Comparison of ENCODE assay signal across 16 cellular contexts in genomic region chr1:36419569-36419968, GRCh38. TPM values are rescaled to one million over a fixed set of nuclear protein-coding genes. Genes with fewer than 3 reads are reported as not detected.
DNase-seq lines count a peak whose midpoint lies in the region; ATAC-seq and TF ChIP-seq lines count a peak whose summit lies in the region.
"Had no signal": no experiment of that assay in that cellular context is flagged by ENCODE, and none has a peak within 500 bp of the region (broad histone marks: within the 10 kb centered on the region; RNA-seq: fewer than 3 reads in every experiment).

No MANE protein-coding gene starts in this region.

- H3K4me1 Mint-ChIP-seq in activated T-cell treated with anti-CD3 and anti-CD28 coated beads, Interleukin-2, amount 50 U/mL, for 72 hours (ENCODE audit: low read depth), result peaks cover 14% of the 10 kb centered on the region
- peaks cover 12% of the 10 kb centered on the region for H3K4me1 Mint-ChIP-seq in type B pancreatic cell (ENCODE audit: unreplicated experiment)
- H3K4me1 Mint-ChIP-seq in endothelial cell (ENCODE audit: unreplicated experiment), result peaks cover 9% of the 10 kb centered on the region

- H3K36me3 Mint-ChIP-seq in activated T-cell treated with anti-CD3 and anti-CD28 coated beads, Interleukin-2, amount 50 U/mL, for 72 hours (ENCODE audit: insufficient read depth in 2 of 2), result peaks cover 0 to 1% of the 10 kb centered on the region in 2 donors
- peaks cover 16% of the 10 kb centered on the region for H3K36me3 Mint-ChIP-seq in type B pancreatic cell
- no peaks in the 10 kb centered on the region for H3K36me3 Mint-ChIP-seq in endothelial cell (ENCODE audit: low read depth, unreplicated experiment)
- H3K36me3 Mint-ChIP-seq: IgD-negative memory B cell had no signal

- peak overlapping the region; percentile 86 for H3K27ac ChIP-seq in neutrophil
- H3K27ac ChIP-seq: 22Rv1 had no signal

- H3K9me3 Mint-ChIP-seq in activated T-cell treated with anti-CD3 and anti-CD28 coated beads, Interleukin-2, amount 50 U/mL, for 72 hours, result no peaks in the 10 kb centered on the region
- H3K9me3 Mint-ChIP-seq in type B pancreatic cell (no peaks in the 10 kb centered on the region), endothelial cell (ENCODE audit: unreplicated experiment) (no peaks in the 10 kb centered on the region)
- H3K9me3 Mint-ChIP-seq: CD4-positive, alpha-beta T cell; HFFc6; IgD-negative memory B cell had no signal

- DNase-seq in activated T-cell treated with anti-CD3 and anti-CD28 coated beads, Interleukin-2, amount 50 U/mL, for 72 hours, result no peak
- no peak for DNase-seq in activated T-cell treated with anti-CD3 and anti-CD28 coated beads, Interleukin-2, amount 50 U/mL, for 48 hours
- peak; percentile 43 for DNase-seq in choroid plexus epithelial cell (ENCODE audit: low read depth)
- no peak for DNase-seq in type B pancreatic cell (ENCODE audit: extremely low spot score, unreplicated experiment)
- DNase-seq in GOT3 (lab: John Stamatoyannopoulos, UW), result no peak
- DNase-seq in endothelial cell (ENCODE audit: low spot score), result no peak
- DNase-seq in activated CD4-positive, alpha-beta T cell treated with anti-CD3 and anti-CD28 coated beads for 1 hour, result no peak
- DNase-seq: BE2C; CD4-positive, alpha-beta T cell; HFFc6; MV-4-11; NCI-H187 treated with DMSO at 0.1 percent for 48 hours; NK-92 treated with Interleukin-12 subunit alpha and Interleukin-12 subunit beta, amount 100 ng/mL, for 24 hours had no signal

- no peak overlapping the region for H3K4me3 ChIP-seq in choroid plexus epithelial cell (ENCODE audit: low read depth, low read length)
- H3K4me3 ChIP-seq in neutrophil (ENCODE audit: low read depth in 1 of 2, low read length in 1 of 2), result no peak overlapping the region

- no peak for ATAC-seq in activated T-cell treated with anti-CD3 and anti-CD28 coated beads, Interleukin-2, amount 50 U/mL, for 72 hours (replicated peaks in 1 of 2)

- no peaks in the 10 kb centered on the region for H3K27me3 Mint-ChIP-seq in activated T-cell treated with anti-CD3 and anti-CD28 coated beads, Interleukin-2, amount 50 U/mL, for 72 hours (ENCODE audit: low read depth)
- H3K27me3 Mint-ChIP-seq in type B pancreatic cell (no peaks in the 10 kb centered on the region), endothelial cell (ENCODE audit: unreplicated experiment) (no peaks in the 10 kb centered on the region)
- H3K27me3 Mint-ChIP-seq: CD4-positive, alpha-beta T cell; IgD-negative memory B cell had no signal

- H3K9me3 ChIP-seq in neutrophil, result no peaks in the 10 kb centered on the region
- H3K9me3 ChIP-seq: BE2C had no signal

- peak overlapping the region; percentile 77 for H3K27ac Mint-ChIP-seq in activated T-cell treated with anti-CD3 and anti-CD28 coated beads, Interleukin-2, amount 50 U/mL, for 72 hours
- H3K27ac Mint-ChIP-seq in type B pancreatic cell (peak overlapping the region; percentile 3), endothelial cell (ENCODE audit: unreplicated experiment) (no peak overlapping the region)
- H3K27ac Mint-ChIP-seq: HFFc6, IgD-negative memory B cell had no signal

- H3K27me3 ChIP-seq in neutrophil, result no peaks in the 10 kb centered on the region
- H3K27me3 ChIP-seq: BE2C had no signal

- no peaks in the 10 kb centered on the region for H3K36me3 ChIP-seq in neutrophil
- H3K36me3 ChIP-seq: BE2C had no signal

- H3K4me1 ChIP-seq in neutrophil (ENCODE audit: control insufficient read depth in 1 of 2, insufficient read depth in 1 of 2, low read depth in 1 of 2, low read length in 1 of 2), result peaks cover 45 to 49% of the 10 kb centered on the region in 2 experiments
- H3K4me1 ChIP-seq: BE2C had no signal

- TF ChIP-seq CTCF in choroid plexus epithelial cell (conservative IDR thresholded peaks at IDR 0.05; ENCODE audit: low read depth, low read length), result no peak
- TF ChIP-seq CTCF in neutrophil (IDR thresholded peaks at IDR 0.05), result no peak
- no peak for TF ChIP-seq CTCF in type B pancreatic cell (conservative IDR thresholded peaks at IDR 0.05)
- no peak for TF ChIP-seq CTCF in endothelial cell (IDR thresholded peaks at IDR 0.05; ENCODE audit: unreplicated experiment)

- no peak overlapping the region for H3K4me3 Mint-ChIP-seq in activated T-cell treated with anti-CD3 and anti-CD28 coated beads, Interleukin-2, amount 50 U/mL, for 72 hours
- H3K4me3 Mint-ChIP-seq in type B pancreatic cell (no peak overlapping the region), endothelial cell (ENCODE audit: unreplicated experiment) (no peak overlapping the region)
- H3K4me3 Mint-ChIP-seq: HFFc6, IgD-negative memory B cell had no signal

RNA-seq across cellular contexts. Expression of gene LSM10, which starts 21.9 kb away (rescaled TPM):
- 10 to 100 TPM; 56.5 to 66.2 TPM for total RNA-seq in activated T-cell treated with anti-CD3 and anti-CD28 coated beads, Interleukin-2, amount 50 U/mL, for 72 hours
- total RNA-seq in type B pancreatic cell (ENCODE audit: low replicate concordance) (32.3 and 36.4 TPM in 2 replicates), endothelial cell (ENCODE audit: unreplicated experiment) (22.3 TPM)

RNA-seq across cellular contexts. Expression of gene OSCP1, which starts 30.7 kb away (rescaled TPM):
- total RNA-seq in activated T-cell treated with anti-CD3 and anti-CD28 coated beads, Interleukin-2, amount 50 U/mL, for 72 hours, result 1 to 10 TPM; 1.4 to 2.1 TPM
- total RNA-seq in type B pancreatic cell (ENCODE audit: low replicate concordance), result 12.4 and 15.3 TPM in 2 replicates
- 5.1 TPM for total RNA-seq in endothelial cell (ENCODE audit: unreplicated experiment)

RNA-seq across cellular contexts. Expression of gene STK40, which starts 33.8 kb away (rescaled TPM):
- 10 to 100 TPM; 56.1 to 63.5 TPM for total RNA-seq in activated T-cell treated with anti-CD3 and anti-CD28 coated beads, Interleukin-2, amount 50 U/mL, for 72 hours
- total RNA-seq in type B pancreatic cell (ENCODE audit: low replicate concordance) (58.5 and 59.5 TPM in 2 replicates), endothelial cell (ENCODE audit: unreplicated experiment) (37.3 TPM)

RNA-seq across cellular contexts. Expression of gene MRPS15, which starts 44.6 kb away (rescaled TPM):
- 10 to 100 TPM; 71.7 to 74.5 TPM for total RNA-seq in activated T-cell treated with anti-CD3 and anti-CD28 coated beads, Interleukin-2, amount 50 U/mL, for 72 hours
- total RNA-seq in type B pancreatic cell (ENCODE audit: low replicate concordance) (69.4 and 69.5 TPM in 2 replicates), endothelial cell (ENCODE audit: unreplicated experiment) (78.8 TPM)
